ENCODE assay signal across 8 cellular contexts in genomic region chr14:25006961-25007795, GRCh38. TPM values are rescaled to one million over a fixed set of nuclear protein-coding genes. Genes with fewer than 3 reads are reported as not detected.
DNase-seq lines count a peak whose midpoint lies in the region; ATAC-seq and TF ChIP-seq lines count a peak whose summit lies in the region.
"Had no signal": no experiment of that assay in that cellular context is flagged by ENCODE, and none has a peak within 500 bp of the region (broad histone marks: within the 10 kb centered on the region; RNA-seq: fewer than 3 reads in every experiment).

No MANE protein-coding gene starts in this region.

- DNase-seq in NCI-H460 (ENCODE audit: extremely low read depth, low read depth) (peak; percentile 68), fibroblast of pulmonary artery (ENCODE audit: low read depth) (peak; percentile 92), skeletal muscle cell (ENCODE audit: low read depth) (peak; percentile 78)

- TF ChIP-seq POLR2A in GM18505 (IDR thresholded peaks at IDR 0.05; ENCODE audit: borderline replicate concordance, extremely low read depth, insufficient read depth, insufficient read length): no peak

- H3K4me3 ChIP-seq in fibroblast of pulmonary artery (replicated peaks; ENCODE audit: low read depth, low read length) (no peak overlapping the region), skeletal muscle cell (ENCODE audit: low read depth, low read length) (no peak overlapping the region)
- H3K4me3 ChIP-seq: coronary artery had no signal

- TF ChIP-seq CTCF in fibroblast of pulmonary artery (IDR thresholded peaks at IDR 0.05; ENCODE audit: low read length, missing control alignments): no peak

- ATAC-seq in GM18868 (IDR thresholded peaks at IDR 0.05; ENCODE audit: unreplicated experiment) (peak; percentile 54), GM21528 (IDR thresholded peaks at IDR 0.05; ENCODE audit: low FRiP score, unreplicated experiment) (no peak), HG02642 (IDR thresholded peaks at IDR 0.05; ENCODE audit: poor library complexity, unreplicated experiment) (no peak), GM18505 (IDR thresholded peaks at IDR 0.05; ENCODE audit: unreplicated experiment) (no peak)

RNA-seq across cellular contexts. Expression of gene STXBP6, which starts 42.8 kb away (rescaled TPM):
- total RNA-seq in NCI-H460 (2014; rRNA removed; shearing (Covaris generic)): 36.9 and 38.4 TPM in 2 replicates
- 16.7 and 19.5 TPM in 2 replicates for polyA plus RNA-seq in NCI-H460 (2014; cell fraction: nucleus; rRNA removed)
